In genomic region chr1:169679692-169680091, GRCh38 we compare ENCODE assay signal across 26 cellular contexts. TPM values are rescaled to one million over a fixed set of nuclear protein-coding genes. Genes with fewer than 3 reads are reported as not detected.
A peak's percentile ranks its signal among the peaks of the same experiment; 100 is the strongest.
DNase-seq lines count a peak whose midpoint lies in the region; ATAC-seq and TF ChIP-seq lines count a peak whose summit lies in the region.
"Had no signal": no experiment of that assay in that cellular context is flagged by ENCODE, and none has a peak within 500 bp of the region (broad histone marks: within the 10 kb centered on the region; RNA-seq: fewer than 3 reads in every experiment).

No MANE protein-coding gene starts in this region.

- H3K4me1 Mint-ChIP-seq in natural killer cell (peaks cover 41 to 50% of the 10 kb centered on the region in 2 donors), IgD-negative memory B cell (peaks cover 52 to 57% (median 56%) of the 10 kb centered on the region in 3 donors)
- peaks cover 43 to 44% of the 10 kb centered on the region in 2 donors for H3K4me1 Mint-ChIP-seq in natural killer cell treated with Interleukin-12 subunit alpha and Interleukin-12 subunit beta and Interleukin-15 and Interleukin-18, amount 100 ng/mL, for 72 hours (ENCODE audit: low read depth in 2 of 2)
- H3K4me1 Mint-ChIP-seq in activated T-helper 17 cell treated with anti-CD3 and anti-CD28 coated beads, Interleukin-2, amount 50 U/mL, for 72 hours = peaks cover 34% of the 10 kb centered on the region

- H3K27me3 Mint-ChIP-seq in natural killer cell (ENCODE audit: low read depth in 2 of 2) (no peaks in the 10 kb centered on the region), IgD-negative memory B cell (no peaks in the 10 kb centered on the region)
- H3K27me3 Mint-ChIP-seq in natural killer cell treated with Interleukin-12 subunit alpha and Interleukin-12 subunit beta and Interleukin-15 and Interleukin-18, amount 100 ng/mL, for 72 hours = no peaks in the 10 kb centered on the region
- H3K27me3 Mint-ChIP-seq in activated T-helper 17 cell treated with anti-CD3 and anti-CD28 coated beads, Interleukin-2, amount 50 U/mL, for 72 hours = no peaks in the 10 kb centered on the region
- H3K27me3 Mint-ChIP-seq: type B pancreatic cell had no signal

- H3K36me3 Mint-ChIP-seq in natural killer cell (no peaks in the 10 kb centered on the region), IgD-negative memory B cell (no peaks in the 10 kb centered on the region)
- H3K36me3 Mint-ChIP-seq in natural killer cell treated with Interleukin-12 subunit alpha and Interleukin-12 subunit beta and Interleukin-15 and Interleukin-18, amount 100 ng/mL, for 72 hours = no peaks in the 10 kb centered on the region
- no peaks in the 10 kb centered on the region for H3K36me3 Mint-ChIP-seq in activated T-helper 17 cell treated with anti-CD3 and anti-CD28 coated beads, Interleukin-2, amount 50 U/mL, for 72 hours (ENCODE audit: low read depth)
- H3K36me3 Mint-ChIP-seq: type B pancreatic cell had no signal

- H3K27ac Mint-ChIP-seq in natural killer cell (peak overlapping the region; percentile 68 to 74), IgD-negative memory B cell (peak overlapping the region in 2 of 3 donors; percentile 18 to 76)
- peak overlapping the region in 1 of 2 donors; percentile 90 for H3K27ac Mint-ChIP-seq in natural killer cell treated with Interleukin-12 subunit alpha and Interleukin-12 subunit beta and Interleukin-15 and Interleukin-18, amount 100 ng/mL, for 72 hours
- peak overlapping the region; percentile 64 for H3K27ac Mint-ChIP-seq in activated T-helper 17 cell treated with anti-CD3 and anti-CD28 coated beads, Interleukin-2, amount 50 U/mL, for 72 hours
- H3K27ac Mint-ChIP-seq: GM23338, type B pancreatic cell had no signal

- intact Hi-C loops in natural killer cell (cut with micrococcal nuclease) = no loop called here

- TF ChIP-seq CTCF in natural killer cell (IDR thresholded peaks at IDR 0.05) = no peak

- H3K4me3 Mint-ChIP-seq in natural killer cell (no peak overlapping the region), IgD-negative memory B cell (peak overlapping the region in 3 of 4 donors; percentile 15 to 89 (median 74))
- H3K4me3 Mint-ChIP-seq in natural killer cell treated with Interleukin-12 subunit alpha and Interleukin-12 subunit beta and Interleukin-15 and Interleukin-18, amount 100 ng/mL, for 72 hours = no peak overlapping the region
- peak overlapping the region; percentile 72 for H3K4me3 Mint-ChIP-seq in activated T-helper 17 cell treated with anti-CD3 and anti-CD28 coated beads, Interleukin-2, amount 50 U/mL, for 72 hours
- H3K4me3 Mint-ChIP-seq: GM23338, type B pancreatic cell had no signal

- ATAC-seq in natural killer cell (no peak), GM18870 (IDR thresholded peaks at IDR 0.05; ENCODE audit: unreplicated experiment) (no peak), GM21786 (IDR thresholded peaks at IDR 0.05; ENCODE audit: unreplicated experiment) (no peak)
- ATAC-seq in natural killer cell treated with Interleukin-12 subunit alpha and Interleukin-12 subunit beta and Interleukin-15 and Interleukin-18, amount 100 ng/mL, for 72 hours = no peak
- no peak for ATAC-seq in activated T-helper 17 cell treated with anti-CD3 and anti-CD28 coated beads, Interleukin-2, amount 50 U/mL, for 72 hours (replicated peaks)
- ATAC-seq: GM23338, sciatic nerve had no signal

- DNase-seq in natural killer cell = no peak
- DNase-seq in natural killer cell treated with Interleukin-12 subunit alpha and Interleukin-12 subunit beta and Interleukin-15 and Interleukin-18, amount 100 ng/mL, for 72 hours (ENCODE audit: low spot score) = no peak
- no peak for DNase-seq in nucleus accumbens (lab: John Stamatoyannopoulos, UW)
- DNase-seq: activated CD8-positive, alpha-beta memory T cell treated with anti-CD3 and anti-CD28 coated beads, Interleukin-2, amount 50 U/mL, for 48 hours; activated gamma-delta T cell treated with Interleukin-2 at 50 U/mL for 16 hours; Calu3; DMS79; GF-D8; NCI-H146; NCI-H345; stimulated activated CD4-positive, alpha-beta T cell treated with anti-CD3 and anti-CD28 coated beads, Interleukin-12 subunit alpha, Interleukin-12 subunit beta, amount 100 ng/mL, for 4 hours; stimulated activated CD4-positive, alpha-beta T cell treated with anti-CD3 and anti-CD28 coated beads, Interleukin-2, amount 100 ng/mL, for 48 hours; SW 1271; T1000 had no signal

- H3K9me3 Mint-ChIP-seq in natural killer cell (no peaks in the 10 kb centered on the region), IgD-negative memory B cell (no peaks in the 10 kb centered on the region)
- no peaks in the 10 kb centered on the region for H3K9me3 Mint-ChIP-seq in natural killer cell treated with Interleukin-12 subunit alpha and Interleukin-12 subunit beta and Interleukin-15 and Interleukin-18, amount 100 ng/mL, for 72 hours
- H3K9me3 Mint-ChIP-seq in activated T-helper 17 cell treated with anti-CD3 and anti-CD28 coated beads, Interleukin-2, amount 50 U/mL, for 72 hours = no peaks in the 10 kb centered on the region
- H3K9me3 Mint-ChIP-seq: GM23338, type B pancreatic cell had no signal

RNA-seq across cellular contexts. Expression of gene SELL, which starts 31.7 kb away (rescaled TPM):
- 100 to 1,000 TPM; 149 to 190 (median 165) TPM for total RNA-seq in natural killer cell
- total RNA-seq in natural killer cell treated with Interleukin-12 subunit alpha and Interleukin-12 subunit beta and Interleukin-15 and Interleukin-18, amount 100 ng/mL, for 72 hours = 10 to 100 TPM; 29.5 to 66.8 TPM
- 1,261 TPM for polyA plus RNA-seq in IgD-negative memory B cell
- 100 to 1,000 TPM; 143 to 221 TPM for total RNA-seq in activated T-helper 17 cell treated with anti-CD3 and anti-CD28 coated beads, Interleukin-2, amount 50 U/mL, for 72 hours
- total RNA-seq: GM23338, kidney epithelial cell, LHCN-M2, myocyte had no signal
- polyA plus RNA-seq: GM23338 had no signal

RNA-seq across cellular contexts. Expression of gene SELP, which starts 49.8 kb away (rescaled TPM):
- 1 to 10 TPM; 1.5 to 5.4 (median 2.5) TPM for total RNA-seq in natural killer cell
- total RNA-seq in natural killer cell treated with Interleukin-12 subunit alpha and Interleukin-12 subunit beta and Interleukin-15 and Interleukin-18, amount 100 ng/mL, for 72 hours = not detected
- polyA plus RNA-seq in IgD-negative memory B cell = 2.2 TPM
- under 1 TPM; 0.39 to 0.90 TPM for total RNA-seq in activated T-helper 17 cell treated with anti-CD3 and anti-CD28 coated beads, Interleukin-2, amount 50 U/mL, for 72 hours
- total RNA-seq: frontal cortex, GM23338, kidney epithelial cell, LHCN-M2, myocyte, RPMI7951 had no signal
- polyA plus RNA-seq: GM23338 had no signal

RNA-seq across cellular contexts. Expression of gene SELE, which starts 54.2 kb away (rescaled TPM):
- total RNA-seq in natural killer cell = not detected
- not detected for total RNA-seq in natural killer cell treated with Interleukin-12 subunit alpha and Interleukin-12 subunit beta and Interleukin-15 and Interleukin-18, amount 100 ng/mL, for 72 hours
- polyA plus RNA-seq in IgD-negative memory B cell = not detected
- total RNA-seq in activated T-helper 17 cell treated with anti-CD3 and anti-CD28 coated beads, Interleukin-2, amount 50 U/mL, for 72 hours = not detected
- total RNA-seq: Calu3, GM23338, kidney epithelial cell, LHCN-M2, myocyte, RPMI7951 had no signal
- polyA plus RNA-seq: GM23338 had no signal

Comparison
In these comparisons a context has a peak if more than half of its experiments do, and no peak if none do; other contexts are left out.
1. H3K4me3 Mint-ChIP-seq: peak in IgD-negative memory B cell (3 of 4) and activated T-helper 17 cell treated with anti-CD3 and anti-CD28 coated beads, Interleukin-2, amount 50 U/mL, for 72 hours (single experiment); none in natural killer cell (single experiment) and natural killer cell treated with Interleukin-12 subunit alpha and Interleukin-12 subunit beta and Interleukin-15 and Interleukin-18, amount 100 ng/mL, for 72 hours (single experiment).